Comparison of ENCODE assay signal across 1 cellular context in genomic region chr1:48115835-48116234, GRCh38.
TF ChIP-seq lines count a peak whose summit lies in the region.

No MANE protein-coding gene starts in this region.

TF ChIP-seq in HepG2, 621 proteins besides CTCF, POLR2A, EP300 and RAD21 (continued from another document and continues in another):
- TF ChIP-seq ZBED4 (CRISPR knock-in tag; IDR thresholded peaks at IDR 0.05; ENCODE audit: borderline replicate concordance) (no peak), SMARCC2 (IDR thresholded peaks at IDR 0.05) (no peak), POLR2AphosphoS5 (IDR thresholded peaks at IDR 0.05; ENCODE audit: low read depth, low read length) (no peak), ZNF264 (CRISPR knock-in tag; IDR thresholded peaks at IDR 0.05) (0 out of 2 replicates have a peak, but pooled peaks have one; percentile 56), ZNF124 (CRISPR knock-in tag; IDR thresholded peaks at IDR 0.05) (0 out of 2 replicates have a peak, but pooled peaks have one; percentile 12), FOXO4 (CRISPR knock-in tag; conservative IDR thresholded peaks at IDR 0.05) (no peak), ZNF235 (CRISPR knock-in tag; IDR thresholded peaks at IDR 0.05; ENCODE audit: borderline replicate concordance) (no peak), FOXJ3 (CRISPR knock-in tag; IDR thresholded peaks at IDR 0.05; ENCODE audit: borderline replicate concordance) (peak; percentile 54; the same call in 1 of the 2 replicates), SOX13 (IDR thresholded peaks at IDR 0.05) (peak; percentile 78), SOX13 (CRISPR knock-in tag; conservative IDR thresholded peaks at IDR 0.05 in 1 of 2, IDR thresholded peaks at IDR 0.05 in 1 of 2) (peak in 1 of 2 experiments; percentile 88; a peak in 2 of 4 replicates), NFKB2 (CRISPR knock-in tag; IDR thresholded peaks at IDR 0.05; ENCODE audit: borderline replicate concordance) (no peak), NFYB (CRISPR knock-in tag; IDR thresholded peaks at IDR 0.05) (no peak), ETV6 (CRISPR knock-in tag; conservative IDR thresholded peaks at IDR 0.05) (no peak), ZNF720 (CRISPR knock-in tag; IDR thresholded peaks at IDR 0.05) (no peak), ZNF580 (CRISPR knock-in tag; IDR thresholded peaks at IDR 0.05; ENCODE audit: borderline replicate concordance, low read depth) (no peak), ZNF496 (CRISPR knock-in tag; IDR thresholded peaks at IDR 0.05; ENCODE audit: insufficient replicate concordance) (no peak), ZNF644 (CRISPR knock-in tag; IDR thresholded peaks at IDR 0.05; ENCODE audit: low read depth) (peak; percentile 11; the same call in 1 of the 2 replicates), CEBPG (CRISPR knock-in tag; IDR thresholded peaks at IDR 0.05) (peak; percentile 75), HNF4A (CRISPR knock-in tag; IDR thresholded peaks at IDR 0.05) (peak; percentile 83), FOXA3 (CRISPR knock-in tag; IDR thresholded peaks at IDR 0.05) (0 out of 2 replicates have a peak, but pooled peaks have one; percentile 10), GLMP (CRISPR knock-in tag; IDR thresholded peaks at IDR 0.05; ENCODE audit: borderline replicate concordance) (no peak), ZNF292 (CRISPR knock-in tag; IDR thresholded peaks at IDR 0.05; ENCODE audit: borderline replicate concordance, low read depth) (peak; percentile 88; the same call in 1 of the 2 replicates), ZBTB38 (CRISPR knock-in tag; IDR thresholded peaks at IDR 0.05) (no peak), AGO2 (optimal IDR thresholded peaks at IDR 0.05; ENCODE audit: low read depth, low read length) (no peak), KLF12 (CRISPR knock-in tag; IDR thresholded peaks at IDR 0.05; ENCODE audit: borderline replicate concordance) (no peak), ZNF567 (CRISPR knock-in tag; IDR thresholded peaks at IDR 0.05; ENCODE audit: borderline replicate concordance) (no peak), PAF1 (CRISPR knock-in tag; IDR thresholded peaks at IDR 0.05) (no peak), ZNF710 (CRISPR knock-in tag; IDR thresholded peaks at IDR 0.05; ENCODE audit: borderline replicate concordance) (peak; percentile 30; the same call in 1 of the 2 replicates), STAT5B (CRISPR knock-in tag; IDR thresholded peaks at IDR 0.05) (no peak), ETS1 (CRISPR knock-in tag; IDR thresholded peaks at IDR 0.05) (no peak), ZNF260 (CRISPR knock-in tag; IDR thresholded peaks at IDR 0.05; ENCODE audit: borderline replicate concordance, low read depth) (no peak), HDAC6 (IDR thresholded peaks at IDR 0.05; ENCODE audit: low read depth, low read length) (no peak), GATAD2A (CRISPR knock-in tag; IDR thresholded peaks at IDR 0.05) (peak; percentile 52; the same call in 1 of the 2 replicates), ZNF570 (CRISPR knock-in tag; IDR thresholded peaks at IDR 0.05; ENCODE audit: borderline replicate concordance) (no peak), PAXIP1 (CRISPR knock-in tag; conservative IDR thresholded peaks at IDR 0.05) (peak; percentile 82), HNF4G (IDR thresholded peaks at IDR 0.05; ENCODE audit: borderline replicate concordance, low read depth, low read length) (peak; percentile 69; the same call in 1 of the 2 replicates), HNF4G (CRISPR knock-in tag; IDR thresholded peaks at IDR 0.05; ENCODE audit: borderline replicate concordance, low read depth) (no peak), NCOA2 (CRISPR knock-in tag; IDR thresholded peaks at IDR 0.05) (0 out of 2 replicates have a peak, but pooled peaks have one; percentile 27), ZNF263 (CRISPR knock-in tag; IDR thresholded peaks at IDR 0.05) (no peak), ISX (CRISPR knock-in tag; conservative IDR thresholded peaks at IDR 0.05) (no peak), LCORL (IDR thresholded peaks at IDR 0.05) (peak; percentile 72), LCORL (CRISPR knock-in tag; IDR thresholded peaks at IDR 0.05) (peak; percentile 95), ZNF337 (CRISPR knock-in tag; IDR thresholded peaks at IDR 0.05; ENCODE audit: borderline replicate concordance, low read depth) (no peak), ZNF343 (CRISPR knock-in tag; IDR thresholded peaks at IDR 0.05) (peak; percentile 95), FOXO1 (CRISPR knock-in tag; IDR thresholded peaks at IDR 0.05) (0 out of 2 replicates have a peak, but pooled peaks have one; percentile 14), FOXA1 (IDR thresholded peaks at IDR 0.05) (no peak), FOXA1 (CRISPR knock-in tag; IDR thresholded peaks at IDR 0.05) (no peak), KLF11 (CRISPR knock-in tag; IDR thresholded peaks at IDR 0.05) (no peak), ARID5B (CRISPR knock-in tag; IDR thresholded peaks at IDR 0.05) (0 out of 2 replicates have a peak, but pooled peaks have one; percentile 26), MXD3 (CRISPR knock-in tag; IDR thresholded peaks at IDR 0.05) (no peak), KLF15 (CRISPR knock-in tag; IDR thresholded peaks at IDR 0.05; ENCODE audit: borderline replicate concordance) (no peak), TARDBP (CRISPR knock-in tag; IDR thresholded peaks at IDR 0.05) (0 out of 2 replicates have a peak, but pooled peaks have one; percentile 30)
